Comparison of ENCODE assay signal across 1 cellular context in the genomic region with DNA sequence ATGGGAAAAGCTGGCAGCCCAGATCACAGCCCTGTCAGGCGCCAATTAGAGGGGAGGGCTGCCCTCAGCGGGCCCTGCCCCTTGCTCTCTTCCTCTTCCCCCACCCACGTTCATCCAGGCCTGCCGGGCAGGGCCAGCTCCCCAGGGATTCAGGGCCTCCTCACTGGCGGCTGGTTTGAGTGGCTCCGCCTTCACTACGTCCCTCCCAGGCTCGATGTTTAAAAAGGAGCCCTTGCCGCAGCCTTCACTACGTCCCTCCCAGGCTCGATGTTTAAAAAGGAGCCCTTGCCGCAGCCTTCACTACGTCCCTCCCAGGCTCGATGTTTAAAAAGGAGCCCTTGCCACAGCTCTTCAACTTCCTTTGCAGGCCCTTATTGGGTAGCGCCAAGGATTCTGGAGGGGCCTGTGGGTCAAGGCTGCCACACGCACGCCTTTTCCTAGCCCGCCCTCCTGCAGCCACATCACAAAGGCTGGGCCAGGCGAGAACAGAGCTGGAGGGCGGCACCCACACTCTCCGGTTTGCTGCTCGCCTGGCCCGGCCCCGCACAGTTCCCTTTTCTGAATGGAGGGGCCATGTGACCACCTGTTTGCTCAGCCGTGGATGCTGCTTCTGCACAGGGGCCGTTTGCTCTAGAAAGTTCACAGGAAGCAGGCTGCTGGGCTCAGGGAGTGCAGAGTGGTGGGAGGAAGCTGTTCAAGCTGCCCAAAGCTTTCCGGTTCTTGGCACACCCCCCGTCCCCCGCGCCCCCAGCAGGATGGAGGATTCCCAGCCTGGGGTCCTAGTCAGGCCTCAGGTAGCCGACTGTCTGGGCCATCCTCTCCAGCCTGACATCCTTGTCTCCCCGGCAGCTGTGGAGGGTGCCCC.
TF ChIP-seq lines count a peak whose summit lies in the region.

No MANE protein-coding gene starts in this region.

TF ChIP-seq in HepG2, 621 proteins besides CTCF, POLR2A, EP300 and RAD21 (continued from another document and continues in another):
- TF ChIP-seq ZNF609 (CRISPR knock-in tag; IDR thresholded peaks at IDR 0.05; ENCODE audit: borderline replicate concordance), result peak; percentile 90
- peak; percentile 19 for TF ChIP-seq CHD2 (IDR thresholded peaks at IDR 0.05; ENCODE audit: low read depth, low read length)
- TF ChIP-seq MED13 (CRISPR knock-in tag; IDR thresholded peaks at IDR 0.05), result 0 out of 2 replicates have a peak, but pooled peaks have one; percentile 74
- peak; percentile 97 for TF ChIP-seq SAP130 (CRISPR knock-in tag; IDR thresholded peaks at IDR 0.05; ENCODE audit: low read depth)
- TF ChIP-seq ZNF557 (CRISPR knock-in tag; IDR thresholded peaks at IDR 0.05), result peak; percentile 99
- peak; percentile 45 for TF ChIP-seq ASH2L (IDR thresholded peaks at IDR 0.05; ENCODE audit: insufficient read length, low read depth, low read length)
- TF ChIP-seq, protein P1, sequence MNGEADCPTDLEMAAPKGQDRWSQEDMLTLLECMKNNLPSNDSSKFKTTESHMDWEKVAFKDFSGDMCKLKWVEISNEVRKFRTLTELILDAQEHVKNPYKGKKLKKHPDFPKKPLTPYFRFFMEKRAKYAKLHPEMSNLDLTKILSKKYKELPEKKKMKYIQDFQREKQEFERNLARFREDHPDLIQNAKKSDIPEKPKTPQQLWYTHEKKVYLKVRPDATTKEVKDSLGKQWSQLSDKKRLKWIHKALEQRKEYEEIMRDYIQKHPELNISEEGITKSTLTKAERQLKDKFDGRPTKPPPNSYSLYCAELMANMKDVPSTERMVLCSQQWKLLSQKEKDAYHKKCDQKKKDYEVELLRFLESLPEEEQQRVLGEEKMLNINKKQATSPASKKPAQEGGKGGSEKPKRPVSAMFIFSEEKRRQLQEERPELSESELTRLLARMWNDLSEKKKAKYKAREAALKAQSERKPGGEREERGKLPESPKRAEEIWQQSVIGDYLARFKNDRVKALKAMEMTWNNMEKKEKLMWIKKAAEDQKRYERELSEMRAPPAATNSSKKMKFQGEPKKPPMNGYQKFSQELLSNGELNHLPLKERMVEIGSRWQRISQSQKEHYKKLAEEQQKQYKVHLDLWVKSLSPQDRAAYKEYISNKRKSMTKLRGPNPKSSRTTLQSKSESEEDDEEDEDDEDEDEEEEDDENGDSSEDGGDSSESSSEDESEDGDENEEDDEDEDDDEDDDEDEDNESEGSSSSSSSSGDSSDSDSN (CRISPR knock-in tag; IDR thresholded peaks at IDR 0.05), result peak; percentile 81
- TF ChIP-seq, protein P2, sequence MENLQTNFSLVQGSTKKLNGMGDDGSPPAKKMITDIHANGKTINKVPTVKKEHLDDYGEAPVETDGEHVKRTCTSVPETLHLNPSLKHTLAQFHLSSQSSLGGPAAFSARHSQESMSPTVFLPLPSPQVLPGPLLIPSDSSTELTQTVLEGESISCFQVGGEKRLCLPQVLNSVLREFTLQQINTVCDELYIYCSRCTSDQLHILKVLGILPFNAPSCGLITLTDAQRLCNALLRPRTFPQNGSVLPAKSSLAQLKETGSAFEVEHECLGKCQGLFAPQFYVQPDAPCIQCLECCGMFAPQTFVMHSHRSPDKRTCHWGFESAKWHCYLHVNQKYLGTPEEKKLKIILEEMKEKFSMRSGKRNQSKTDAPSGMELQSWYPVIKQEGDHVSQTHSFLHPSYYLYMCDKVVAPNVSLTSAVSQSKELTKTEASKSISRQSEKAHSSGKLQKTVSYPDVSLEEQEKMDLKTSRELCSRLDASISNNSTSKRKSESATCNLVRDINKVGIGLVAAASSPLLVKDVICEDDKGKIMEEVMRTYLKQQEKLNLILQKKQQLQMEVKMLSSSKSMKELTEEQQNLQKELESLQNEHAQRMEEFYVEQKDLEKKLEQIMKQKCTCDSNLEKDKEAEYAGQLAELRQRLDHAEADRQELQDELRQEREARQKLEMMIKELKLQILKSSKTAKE (CRISPR knock-in tag; IDR thresholded peaks at IDR 0.05; ENCODE audit: borderline replicate concordance), result peak; percentile 89
- TF ChIP-seq ZHX2 (IDR thresholded peaks at IDR 0.05; ENCODE audit: low read depth), result peak; percentile 46; the same call in 1 of the 2 replicates
- no peak for TF ChIP-seq ZHX2 (CRISPR knock-in tag; IDR thresholded peaks at IDR 0.05; ENCODE audit: borderline replicate concordance)
- TF ChIP-seq ZBTB40 (IDR thresholded peaks at IDR 0.05), result no peak
- peak; percentile 94 for TF ChIP-seq ZBTB40 (CRISPR knock-in tag; IDR thresholded peaks at IDR 0.05)
- no peak for TF ChIP-seq ZNF597 (CRISPR knock-in tag; IDR thresholded peaks at IDR 0.05)
- peak; percentile 90; the same call in 1 of the 2 replicates for TF ChIP-seq ZNF484 (CRISPR knock-in tag; IDR thresholded peaks at IDR 0.05; ENCODE audit: borderline replicate concordance, low read depth)
- peak; percentile 94 for TF ChIP-seq ZNF737 (CRISPR knock-in tag; IDR thresholded peaks at IDR 0.05; ENCODE audit: borderline replicate concordance)
- TF ChIP-seq ZKSCAN5 (CRISPR knock-in tag; IDR thresholded peaks at IDR 0.05), result peak; percentile 75
